In the genomic region with DNA sequence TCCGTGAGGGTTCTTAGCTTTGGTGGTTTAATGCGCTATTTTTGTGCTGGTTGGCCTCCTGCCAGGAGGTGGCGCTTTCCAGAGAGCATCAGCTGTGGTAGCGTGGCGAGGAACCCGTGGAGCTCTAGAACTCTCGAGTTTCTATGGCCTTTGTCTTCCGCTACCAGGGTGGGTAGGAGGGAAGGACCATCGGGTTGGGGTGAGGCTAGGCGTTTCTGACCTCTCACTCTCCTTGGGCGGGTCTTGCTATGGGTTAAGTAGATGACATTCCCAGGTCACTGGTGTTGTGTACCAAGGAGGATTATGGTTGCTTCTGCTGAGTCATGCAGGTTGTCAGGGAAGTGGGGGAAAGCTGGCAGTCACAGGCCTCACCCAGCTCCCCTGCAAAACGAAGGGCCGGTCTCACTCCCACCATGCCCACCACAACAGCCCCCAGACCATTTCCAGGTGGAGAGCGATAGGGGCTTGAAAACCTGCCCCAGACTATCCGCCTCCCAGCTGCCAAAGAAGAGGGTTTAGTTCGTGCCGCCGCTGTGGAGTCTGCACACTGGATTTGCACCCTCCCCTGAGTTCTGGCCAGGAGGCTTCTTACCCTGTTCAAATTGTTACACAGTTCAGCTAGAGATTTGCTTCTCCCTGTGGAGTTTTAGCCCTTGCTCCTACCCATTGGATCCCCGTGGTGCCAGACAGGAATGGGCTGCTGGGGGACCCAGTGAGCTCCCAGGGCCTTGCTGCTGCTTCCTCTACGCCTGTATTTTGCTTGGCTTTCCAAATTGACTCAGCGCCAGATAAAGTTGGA, we compare ENCODE assay signal across 1 cellular context.
TF ChIP-seq lines count a peak whose summit lies in the region.

No MANE protein-coding gene starts in this region.

TF ChIP-seq in HEK293, 187 proteins besides CTCF, POLR2A, EP300 and RAD21 (continued from another document):
- TF ChIP-seq, protein P1, sequence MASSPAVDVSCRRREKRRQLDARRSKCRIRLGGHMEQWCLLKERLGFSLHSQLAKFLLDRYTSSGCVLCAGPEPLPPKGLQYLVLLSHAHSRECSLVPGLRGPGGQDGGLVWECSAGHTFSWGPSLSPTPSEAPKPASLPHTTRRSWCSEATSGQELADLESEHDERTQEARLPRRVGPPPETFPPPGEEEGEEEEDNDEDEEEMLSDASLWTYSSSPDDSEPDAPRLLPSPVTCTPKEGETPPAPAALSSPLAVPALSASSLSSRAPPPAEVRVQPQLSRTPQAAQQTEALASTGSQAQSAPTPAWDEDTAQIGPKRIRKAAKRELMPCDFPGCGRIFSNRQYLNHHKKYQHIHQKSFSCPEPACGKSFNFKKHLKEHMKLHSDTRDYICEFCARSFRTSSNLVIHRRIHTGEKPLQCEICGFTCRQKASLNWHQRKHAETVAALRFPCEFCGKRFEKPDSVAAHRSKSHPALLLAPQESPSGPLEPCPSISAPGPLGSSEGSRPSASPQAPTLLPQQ (tag by site-specific recombination; IDR thresholded peaks at IDR 0.05) = no peak
- no peak for TF ChIP-seq ZNF132 (tag by site-specific recombination; IDR thresholded peaks at IDR 0.05; ENCODE audit: borderline replicate concordance)
- no peak for TF ChIP-seq ZBTB17 (tag by site-specific recombination; IDR thresholded peaks at IDR 0.05)
- no peak for TF ChIP-seq IKZF3 (tag by site-specific recombination; IDR thresholded peaks at IDR 0.05)
- TF ChIP-seq HOXC10 (CRISPR knock-in tag; IDR thresholded peaks at IDR 0.05) = no peak
- no peak for TF ChIP-seq ZNF785 (tag by site-specific recombination; IDR thresholded peaks at IDR 0.05)
- TF ChIP-seq ZNF37A (tag by site-specific recombination; IDR thresholded peaks at IDR 0.05) = no peak
- TF ChIP-seq, protein P2, sequence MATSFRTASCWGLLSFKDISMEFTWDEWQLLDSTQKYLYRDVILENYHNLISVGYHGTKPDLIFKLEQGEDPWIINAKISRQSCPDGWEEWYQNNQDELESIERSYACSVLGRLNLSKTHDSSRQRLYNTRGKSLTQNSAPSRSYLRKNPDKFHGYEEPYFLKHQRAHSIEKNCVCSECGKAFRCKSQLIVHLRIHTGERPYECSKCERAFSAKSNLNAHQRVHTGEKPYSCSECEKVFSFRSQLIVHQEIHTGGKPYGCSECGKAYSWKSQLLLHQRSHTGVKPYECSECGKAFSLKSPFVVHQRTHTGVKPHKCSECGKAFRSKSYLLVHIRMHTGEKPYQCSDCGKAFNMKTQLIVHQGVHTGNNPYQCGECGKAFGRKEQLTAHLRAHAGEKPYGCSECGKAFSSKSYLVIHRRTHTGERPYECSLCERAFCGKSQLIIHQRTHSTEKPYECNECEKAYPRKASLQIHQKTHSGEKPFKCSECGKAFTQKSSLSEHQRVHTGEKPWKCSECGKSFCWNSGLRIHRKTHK (tag by site-specific recombination; IDR thresholded peaks at IDR 0.05) = no peak
- TF ChIP-seq ZNF621 (tag by site-specific recombination; IDR thresholded peaks at IDR 0.05) = no peak
- no peak for TF ChIP-seq ZNF530 (tag by site-specific recombination; IDR thresholded peaks at IDR 0.05; ENCODE audit: low read depth)
- TF ChIP-seq TCF7L2 (IDR thresholded peaks at IDR 0.05; ENCODE audit: borderline replicate concordance, low read depth, low read length) = no peak
